ENCODE assay signal across 17 cellular contexts in the genomic region with DNA sequence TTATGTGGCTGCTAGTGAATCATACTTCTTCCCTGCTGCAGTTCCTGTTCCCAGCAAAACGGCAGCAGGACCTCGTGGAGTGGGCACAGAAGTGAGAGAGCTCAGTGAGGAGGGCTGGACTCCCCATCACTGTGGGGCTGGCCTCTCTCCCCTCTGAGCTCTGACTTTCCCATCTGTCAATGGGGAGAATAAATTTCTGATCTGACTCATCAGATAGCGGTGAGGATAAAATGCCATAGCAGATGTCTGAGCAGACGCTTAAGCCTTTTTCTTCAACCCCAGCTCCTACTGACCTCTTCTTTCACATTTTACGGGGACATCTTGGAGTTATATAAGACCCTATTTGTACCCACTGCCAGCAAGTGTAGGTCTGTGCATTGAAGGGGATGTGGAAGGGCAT.
DNase-seq lines count a peak whose midpoint lies in the region; ATAC-seq and TF ChIP-seq lines count a peak whose summit lies in the region.
"Had no signal": no experiment of that assay in that cellular context is flagged by ENCODE, and none has a peak within 500 bp of the region (broad histone marks: within the 10 kb centered on the region; RNA-seq: fewer than 3 reads in every experiment).

No MANE protein-coding gene starts in this region.

- H2AFZ ChIP-seq in GM23338 (0 out of 2 replicates have a peak overlapping the region, but pooled peaks have one; percentile 21), neuronal stem cell (ENCODE audit: low read length) (no peak overlapping the region)

- H3K9me3 Mint-ChIP-seq in GM23338: no peaks in the 10 kb centered on the region
- H3K9me3 Mint-ChIP-seq in activated CD4-positive, alpha-beta T cell treated with anti-CD3 and anti-CD28 coated beads, Interleukin-2, amount 10 ng/mL, durations not matched to agents 24 days and 14 days: no peaks in the 10 kb centered on the region
- H3K9me3 Mint-ChIP-seq: CD8-positive, alpha-beta memory T cell had no signal

- no peak overlapping the region; the same call in 1 of the 2 replicates for H3K27ac Mint-ChIP-seq in GM23338
- no peak overlapping the region for H3K27ac Mint-ChIP-seq in activated CD4-positive, alpha-beta T cell treated with anti-CD3 and anti-CD28 coated beads, Interleukin-2, amount 10 ng/mL, durations not matched to agents 24 days and 14 days
- H3K27ac Mint-ChIP-seq: CD4-positive, CD25-positive, alpha-beta regulatory T cell had no signal

- H3K4me3 ChIP-seq in GM23338 (no peak overlapping the region), neuronal stem cell (ENCODE audit: low read length in 2 of 2) (no peak overlapping the region)
- H3K4me3 ChIP-seq: HAP-1 had no signal

- H2AK5ac ChIP-seq in neuronal stem cell (ENCODE audit: low read depth, low read length): peak overlapping the region; percentile 8

- no peaks in the 10 kb centered on the region for H3K79me2 ChIP-seq in GM23338 (replicated peaks; ENCODE audit: insufficient read depth)

- intact Hi-C loops in activated CD4-positive, alpha-beta T cell treated with anti-CD3 and anti-CD28 coated beads, Interleukin-2, amount 10 ng/mL, durations not matched to agents 24 days and 14 days (cut with micrococcal nuclease): no loop called here

- no peak overlapping the region for H2BK5ac ChIP-seq in neuronal stem cell (ENCODE audit: low read length)

- WGBS in neuronal stem cell (ENCODE audit: extremely low coverage in 2 of 2, insufficient read length in 2 of 2, insufficient replicate concordance in 1 of 2), 2 donors: no CpG with 5 or more reads among the region's 5 CpGs

- ATAC-seq in GM23338: no peak
- peak; percentile 39; the same call in 2 of the 3 replicates for ATAC-seq in SK-N-SH treated with all-trans-retinoic acid at 6 μM for 48 hours
- no peak for ATAC-seq in HG03457 (IDR thresholded peaks at IDR 0.05; ENCODE audit: unreplicated experiment)

- no peak overlapping the region for H3K27ac ChIP-seq in GM23338 (ENCODE audit: low read depth)
- no peak overlapping the region for H3K27ac ChIP-seq in neuronal stem cell (replicated peaks; ENCODE audit: low read length)

- H2BK120ac ChIP-seq in neuronal stem cell (ENCODE audit: low read depth, low read length): no peak overlapping the region

- H4K20me1 ChIP-seq in GM23338 (replicated peaks; ENCODE audit: insufficient read depth): no peaks in the 10 kb centered on the region

- no peaks in the 10 kb centered on the region for H3K36me3 Mint-ChIP-seq in GM23338 (ENCODE audit: low read depth)
- peaks cover 23% of the 10 kb centered on the region for H3K36me3 Mint-ChIP-seq in activated CD4-positive, alpha-beta T cell treated with anti-CD3 and anti-CD28 coated beads, Interleukin-2, amount 10 ng/mL, durations not matched to agents 24 days and 14 days (ENCODE audit: low read depth)

- no peak overlapping the region for H3K4me2 ChIP-seq in GM23338
- no peak overlapping the region for H3K4me2 ChIP-seq in neuronal stem cell (ENCODE audit: insufficient read depth, low read length, poor library complexity, severe bottlenecking)

- no peak overlapping the region for H4K8ac ChIP-seq in neuronal stem cell (ENCODE audit: low read depth, low read length)

- H3K4me3 Mint-ChIP-seq in GM23338: no peak overlapping the region
- no peak overlapping the region for H3K4me3 Mint-ChIP-seq in activated CD4-positive, alpha-beta T cell treated with anti-CD3 and anti-CD28 coated beads, Interleukin-2, amount 10 ng/mL, durations not matched to agents 24 days and 14 days
- H3K4me3 Mint-ChIP-seq: CD4-positive, CD25-positive, alpha-beta regulatory T cell; CD8-positive, alpha-beta memory T cell had no signal

- peaks cover 23% of the 10 kb centered on the region for H3K4me1 Mint-ChIP-seq in GM23338
- peaks cover 11% of the 10 kb centered on the region for H3K4me1 Mint-ChIP-seq in activated CD4-positive, alpha-beta T cell treated with anti-CD3 and anti-CD28 coated beads, Interleukin-2, amount 10 ng/mL, durations not matched to agents 24 days and 14 days

- no peak overlapping the region for H2BK12ac ChIP-seq in neuronal stem cell (ENCODE audit: low read length)

- no peaks in the 10 kb centered on the region for H3F3A ChIP-seq in GM23338 (replicated peaks; ENCODE audit: low read depth)

- no peak overlapping the region for H3K14ac ChIP-seq in neuronal stem cell (ENCODE audit: low read length)

- H3K4ac ChIP-seq in neuronal stem cell (ENCODE audit: low read length): no peak overlapping the region

- no peak overlapping the region for H3K23ac ChIP-seq in neuronal stem cell (ENCODE audit: low read depth, low read length, poor library complexity)

- no peak for TF ChIP-seq CTCF in GM23338 (conservative IDR thresholded peaks at IDR 0.05; ENCODE audit: low read depth in 2 of 2)

- peak; percentile 2 for DNase-seq in A172 (ENCODE audit: low spot score)
- no peak for DNase-seq in GM23338 (ENCODE audit: low spot score)
- no peak for DNase-seq in neuronal stem cell (ENCODE audit: low spot score)
- DNase-seq in cerebellar nuclear complex (lab: John Stamatoyannopoulos, UW): no peak
- DNase-seq in activated CD4-positive, alpha-beta T cell treated with anti-CD3 and anti-CD28 coated beads, Interleukin-2, amount 10 ng/mL, durations not matched to agents 24 days and 14 days: no peak
- DNase-seq: ACHN; BE2C; C1 segment of cervical spinal cord; CD4-positive, CD25-positive, alpha-beta regulatory T cell; CD8-positive, alpha-beta memory T cell; COR-L47; DMS 273 treated with DMSO at 0.1 percent for 48 hours; DMS53; DND-41 had no signal

- H3K27me3 Mint-ChIP-seq in GM23338 (ENCODE audit: insufficient read depth, low read depth, poor library complexity): peaks cover 3% of the 10 kb centered on the region
- H3K27me3 Mint-ChIP-seq in activated CD4-positive, alpha-beta T cell treated with anti-CD3 and anti-CD28 coated beads, Interleukin-2, amount 10 ng/mL, durations not matched to agents 24 days and 14 days: no peaks in the 10 kb centered on the region
- H3K27me3 Mint-ChIP-seq: CD4-positive, CD25-positive, alpha-beta regulatory T cell had no signal

- H3K4me1 ChIP-seq in GM23338 (ENCODE audit: insufficient read depth) (no peaks in the 10 kb centered on the region), neuronal stem cell (ENCODE audit: control insufficient read depth in 2 of 2, insufficient read depth in 1 of 2, low read depth in 1 of 2, low read length in 2 of 2) (peaks cover 0 to 2% of the 10 kb centered on the region in 2 donors)
- H3K4me1 ChIP-seq: BE2C, HAP-1 had no signal

- H3K27me3 ChIP-seq in GM23338 (ENCODE audit: insufficient read depth) (no peaks in the 10 kb centered on the region), neuronal stem cell (ENCODE audit: control insufficient read depth in 3 of 3, insufficient read depth in 3 of 3, low read depth in 1 of 3, low read length in 3 of 3) (no peaks in the 10 kb centered on the region)

- no peaks in the 10 kb centered on the region for H3K36me3 ChIP-seq in GM23338 (ENCODE audit: insufficient read depth)
- H3K36me3 ChIP-seq in neuronal stem cell (replicated peaks in 1 of 2; ENCODE audit: control insufficient read depth in 2 of 2, insufficient read depth in 2 of 2, low read length in 2 of 2): no peaks in the 10 kb centered on the region
- H3K36me3 ChIP-seq: BE2C, HAP-1 had no signal

- H3K9me2 ChIP-seq in GM23338 (ENCODE audit: insufficient read depth): no peaks in the 10 kb centered on the region

- no peak overlapping the region for H3K18ac ChIP-seq in neuronal stem cell (ENCODE audit: low read length)

- H2BK15ac ChIP-seq in neuronal stem cell (ENCODE audit: low read length): no peak overlapping the region

- no peaks in the 10 kb centered on the region for H3K9me3 ChIP-seq in neuronal stem cell (replicated peaks in 1 of 2; ENCODE audit: control insufficient read depth in 2 of 2, insufficient read depth in 1 of 2, low read depth in 1 of 2, low read length in 2 of 2)
- H3K9me3 ChIP-seq: BE2C, HAP-1 had no signal

- no peak overlapping the region for H3K9ac ChIP-seq in neuronal stem cell (ENCODE audit: low read depth, low read length, poor library complexity)

- no peak overlapping the region for H4K91ac ChIP-seq in neuronal stem cell (ENCODE audit: low read depth, low read length, poor library complexity)

- H3K79me1 ChIP-seq in neuronal stem cell (ENCODE audit: low read depth, low read length): no peaks in the 10 kb centered on the region

TF ChIP-seq in SK-N-SH treated with all-trans-retinoic acid at 6 μM for 48 hours, 23 proteins besides CTCF, POLR2A, EP300 and RAD21 (continues in another document):
- TF ChIP-seq, protein P1, sequence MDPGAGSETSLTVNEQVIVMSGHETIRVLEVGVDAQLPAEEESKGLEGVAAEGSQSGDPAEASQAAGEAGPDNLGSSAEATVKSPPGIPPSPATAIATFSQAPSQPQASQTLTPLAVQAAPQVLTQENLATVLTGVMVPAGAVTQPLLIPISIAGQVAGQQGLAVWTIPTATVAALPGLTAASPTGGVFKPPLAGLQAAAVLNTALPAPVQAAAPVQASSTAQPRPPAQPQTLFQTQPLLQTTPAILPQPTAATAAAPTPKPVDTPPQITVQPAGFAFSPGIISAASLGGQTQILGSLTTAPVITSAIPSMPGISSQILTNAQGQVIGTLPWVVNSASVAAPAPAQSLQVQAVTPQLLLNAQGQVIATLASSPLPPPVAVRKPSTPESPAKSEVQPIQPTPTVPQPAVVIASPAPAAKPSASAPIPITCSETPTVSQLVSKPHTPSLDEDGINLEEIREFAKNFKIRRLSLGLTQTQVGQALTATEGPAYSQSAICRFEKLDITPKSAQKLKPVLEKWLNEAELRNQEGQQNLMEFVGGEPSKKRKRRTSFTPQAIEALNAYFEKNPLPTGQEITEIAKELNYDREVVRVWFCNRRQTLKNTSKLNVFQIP (CRISPR knock-in tag; IDR thresholded peaks at IDR 0.05; ENCODE audit: borderline replicate concordance, low read depth): no peak
- no peak for TF ChIP-seq TCF4 (CRISPR knock-in tag; IDR thresholded peaks at IDR 0.05; ENCODE audit: borderline replicate concordance)
- no peak for TF ChIP-seq ZNF565 (CRISPR knock-in tag; conservative IDR thresholded peaks at IDR 0.05; ENCODE audit: low read depth)
- no peak for TF ChIP-seq ZNF8 (CRISPR knock-in tag; IDR thresholded peaks at IDR 0.05)
- no peak for TF ChIP-seq ESRRG (CRISPR knock-in tag; IDR thresholded peaks at IDR 0.05)
- no peak for TF ChIP-seq ZNF70 (CRISPR knock-in tag; IDR thresholded peaks at IDR 0.05)
- no peak for TF ChIP-seq GLIS3 (CRISPR knock-in tag; IDR thresholded peaks at IDR 0.05)
- TF ChIP-seq OSR1 (CRISPR knock-in tag; IDR thresholded peaks at IDR 0.05): no peak
